24 cellular contexts compared by ENCODE assay signal in the genomic region with DNA sequence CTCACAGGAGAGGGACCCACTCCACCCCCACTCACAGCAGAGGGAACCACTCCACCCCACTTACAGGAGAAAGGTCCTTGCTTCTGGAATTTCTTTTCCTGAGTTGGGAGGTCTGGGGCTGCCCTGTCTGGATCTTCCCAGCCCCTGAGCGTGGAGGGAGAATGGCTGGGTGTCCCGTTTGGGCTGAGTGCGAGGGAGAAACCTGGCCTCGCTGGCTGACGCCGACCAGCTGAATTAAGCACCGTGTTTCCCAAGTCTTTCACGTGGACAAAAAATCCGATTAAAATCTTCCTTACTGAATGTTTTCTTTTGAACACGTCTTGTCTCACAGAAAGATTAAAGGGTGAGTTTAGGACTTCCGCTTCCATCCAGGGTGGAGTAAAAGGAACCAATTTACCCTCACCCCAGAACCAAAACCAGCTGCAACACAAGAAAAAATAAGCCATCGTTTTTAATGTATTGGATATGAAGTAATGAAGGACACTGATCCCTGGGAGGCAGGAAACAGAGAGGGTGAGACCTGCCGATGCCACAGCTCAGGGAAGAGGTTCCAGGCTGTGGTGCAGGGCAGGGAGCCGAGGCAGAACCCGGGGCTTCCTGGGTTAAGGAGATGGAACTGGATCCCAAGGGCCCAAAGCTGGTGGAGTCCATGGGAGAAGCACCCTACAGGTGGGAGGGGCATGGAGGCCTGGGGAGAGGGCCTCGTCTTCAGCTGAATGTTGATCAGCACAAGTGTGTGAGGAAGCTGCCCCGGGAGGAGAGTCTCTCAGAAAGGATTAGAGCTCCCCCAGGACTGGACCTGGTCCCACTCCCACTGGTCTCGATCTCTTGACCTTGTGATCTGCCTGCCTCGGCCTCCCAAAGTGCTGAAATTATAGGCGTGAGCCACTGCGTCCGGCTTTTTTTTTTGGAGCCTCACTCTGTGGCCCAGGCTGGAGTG.
"Had no signal": no experiment of that assay in that cellular context is flagged by ENCODE, and none has a peak within 500 bp of the region (broad histone marks: within the 10 kb centered on the region; RNA-seq: fewer than 3 reads in every experiment).

No MANE protein-coding gene starts in this region.

- H3K9me3 Mint-ChIP-seq: activated CD4-positive, alpha-beta T cell treated with anti-CD3 and anti-CD28 coated beads, Interleukin-2, amount 10 ng/mL, durations not matched to agents 7 days and 5 days; activated naive CD4-positive, alpha-beta T cell treated with anti-CD3 and anti-CD28 coated beads, Interleukin-2, amount 50 U/mL, for 24 hours; memory B cell; naive B cell; neural crest cell had no signal

- H3K4me1 Mint-ChIP-seq: neural crest cell had no signal

- H3K27me3 Mint-ChIP-seq: activated CD4-positive, alpha-beta T cell treated with anti-CD3 and anti-CD28 coated beads, Interleukin-2, amount 10 ng/mL, durations not matched to agents 7 days and 5 days; activated naive CD4-positive, alpha-beta T cell treated with anti-CD3 and anti-CD28 coated beads, Interleukin-2, amount 50 U/mL, for 24 hours; memory B cell; naive B cell; T-helper 17 cell had no signal

- DNase-seq: activated CD4-positive, alpha-beta T cell treated with anti-CD3 and anti-CD28 coated beads, Interleukin-2, amount 10 ng/mL, durations not matched to agents 7 days and 5 days; activated CD8-positive, alpha-beta T cell treated with anti-CD3 and anti-CD28 coated beads, Interleukin-2, amount 10 ng/mL, durations not matched to agents 7 days and 5 days; activated effector memory CD4-positive, alpha-beta T cell treated with anti-CD3 and anti-CD28 coated beads, Interleukin-2, amount 50 U/mL, for 16 hours; cortex of kidney; erythroblast; foreskin fibroblast; heart right ventricle; islet precursor cell; left cardiac atrium; naive B cell; occipital lobe; small intestine; stimulated activated CD4-positive, alpha-beta T cell treated with anti-CD3 and anti-CD28 coated beads, Interleukin-4, amount 100 ng/mL, for 1 hour; stimulated activated naive CD4-positive, alpha-beta T cell treated with Interleukin-2 at 50 U/mL for 16 hours; SW 1271; T-helper 17 cell; upper lobe of left lung had no signal

- ATAC-seq: activated CD4-positive, CD25-positive, alpha-beta regulatory T cell treated with anti-CD3 and anti-CD28 coated beads, Interleukin-2, amount 50 U/mL, for 24 hours; activated CD8-positive, alpha-beta T cell treated with anti-CD3 and anti-CD28 coated beads, Interleukin-2, amount 10 ng/mL, durations not matched to agents 7 days and 5 days; heart right ventricle; left cardiac atrium; sciatic nerve; T-helper 17 cell had no signal

- H3K27ac Mint-ChIP-seq: activated CD4-positive, alpha-beta T cell treated with anti-CD3 and anti-CD28 coated beads, Interleukin-2, amount 10 ng/mL, durations not matched to agents 7 days and 5 days; activated CD8-positive, alpha-beta T cell treated with anti-CD3 and anti-CD28 coated beads, Interleukin-2, amount 10 ng/mL, durations not matched to agents 7 days and 5 days; activated naive CD4-positive, alpha-beta T cell treated with anti-CD3 and anti-CD28 coated beads, Interleukin-2, amount 50 U/mL, for 24 hours; memory B cell; T-helper 17 cell had no signal

- FAIRE-seq: endometrium, small intestine had no signal

- H3K36me3 ChIP-seq: breast epithelium, heart right ventricle, upper lobe of left lung had no signal

- H3K4me1 ChIP-seq: breast epithelium, upper lobe of left lung had no signal

- H3K27me3 ChIP-seq: breast epithelium, upper lobe of left lung had no signal

- H3K36me3 Mint-ChIP-seq: activated naive CD4-positive, alpha-beta T cell treated with anti-CD3 and anti-CD28 coated beads, Interleukin-2, amount 50 U/mL, for 24 hours; naive B cell had no signal

- H3K4me3 ChIP-seq: breast epithelium, heart right ventricle, upper lobe of left lung had no signal

- H3K27ac ChIP-seq: breast epithelium, heart right ventricle, upper lobe of left lung had no signal

- H3K9me3 ChIP-seq: breast epithelium, heart right ventricle, upper lobe of left lung had no signal

- H3K4me3 Mint-ChIP-seq: activated CD4-positive, alpha-beta T cell treated with anti-CD3 and anti-CD28 coated beads, Interleukin-2, amount 10 ng/mL, durations not matched to agents 7 days and 5 days; activated CD8-positive, alpha-beta T cell treated with anti-CD3 and anti-CD28 coated beads, Interleukin-2, amount 10 ng/mL, durations not matched to agents 7 days and 5 days; activated naive CD4-positive, alpha-beta T cell treated with anti-CD3 and anti-CD28 coated beads, Interleukin-2, amount 50 U/mL, for 24 hours; memory B cell; naive B cell; neural crest cell; T-helper 17 cell had no signal
